Comparison of ENCODE assay signal across 8 cellular contexts in the genomic region with DNA sequence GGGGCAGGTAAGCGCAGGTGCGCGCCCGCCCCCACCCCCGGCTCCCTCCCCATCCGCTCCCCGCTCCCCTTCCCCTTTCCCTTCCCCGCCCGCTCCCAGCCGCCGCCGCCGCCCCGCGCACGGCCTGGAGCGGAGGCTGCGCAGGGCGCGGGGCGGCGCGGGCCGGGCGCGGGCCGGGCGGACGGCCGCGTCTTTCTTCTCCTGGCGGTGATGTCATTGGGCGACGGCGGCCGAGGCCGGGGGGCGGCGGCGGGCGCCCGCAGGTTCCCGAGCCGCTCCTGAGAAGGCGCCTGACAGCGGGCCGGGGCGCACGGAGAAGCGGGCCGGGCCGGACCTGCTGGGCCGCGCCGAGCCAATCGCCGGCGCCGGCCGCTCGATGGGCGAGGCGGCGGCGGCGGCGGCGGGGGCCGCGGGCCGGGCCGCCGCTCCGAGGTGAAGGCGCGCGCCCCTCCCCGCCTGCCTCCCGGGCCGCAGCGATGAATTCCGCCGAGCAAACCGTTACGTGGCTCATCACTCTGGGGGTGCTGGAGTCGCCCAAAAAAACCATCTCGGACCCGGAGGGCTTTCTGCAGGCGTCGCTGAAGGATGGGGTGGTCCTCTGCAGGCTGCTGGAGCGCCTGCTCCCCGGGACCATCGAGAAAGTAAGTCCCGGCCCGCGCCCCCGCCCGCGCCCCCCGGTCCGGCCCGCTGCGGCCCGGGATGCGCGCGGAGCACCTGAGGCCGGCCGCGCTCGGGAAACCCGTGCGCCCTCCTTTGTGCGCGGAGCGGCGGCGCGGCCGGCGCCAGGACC. TPM values are rescaled to one million over a fixed set of nuclear protein-coding genes. Genes with fewer than 3 reads are reported as not detected.
A peak's percentile ranks its signal among the peaks of the same experiment; 100 is the strongest.
DNase-seq lines count a peak whose midpoint lies in the region; ATAC-seq and TF ChIP-seq lines count a peak whose summit lies in the region.

A gene with protein sequence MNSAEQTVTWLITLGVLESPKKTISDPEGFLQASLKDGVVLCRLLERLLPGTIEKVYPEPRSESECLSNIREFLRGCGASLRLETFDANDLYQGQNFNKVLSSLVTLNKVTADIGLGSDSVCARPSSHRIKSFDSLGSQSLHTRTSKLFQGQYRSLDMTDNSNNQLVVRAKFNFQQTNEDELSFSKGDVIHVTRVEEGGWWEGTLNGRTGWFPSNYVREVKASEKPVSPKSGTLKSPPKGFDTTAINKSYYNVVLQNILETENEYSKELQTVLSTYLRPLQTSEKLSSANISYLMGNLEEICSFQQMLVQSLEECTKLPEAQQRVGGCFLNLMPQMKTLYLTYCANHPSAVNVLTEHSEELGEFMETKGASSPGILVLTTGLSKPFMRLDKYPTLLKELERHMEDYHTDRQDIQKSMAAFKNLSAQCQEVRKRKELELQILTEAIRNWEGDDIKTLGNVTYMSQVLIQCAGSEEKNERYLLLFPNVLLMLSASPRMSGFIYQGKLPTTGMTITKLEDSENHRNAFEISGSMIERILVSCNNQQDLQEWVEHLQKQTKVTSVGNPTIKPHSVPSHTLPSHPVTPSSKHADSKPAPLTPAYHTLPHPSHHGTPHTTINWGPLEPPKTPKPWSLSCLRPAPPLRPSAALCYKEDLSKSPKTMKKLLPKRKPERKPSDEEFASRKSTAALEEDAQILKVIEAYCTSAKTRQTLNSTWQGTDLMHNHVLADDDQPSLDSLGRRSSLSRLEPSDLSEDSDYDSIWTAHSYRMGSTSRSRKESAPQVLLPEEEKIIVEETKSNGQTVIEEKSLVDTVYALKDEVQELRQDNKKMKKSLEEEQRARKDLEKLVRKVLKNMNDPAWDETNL (plus strand): TSS at position 260 of the 790 bp plus-strand sequence. CDS start 217 bp downstream, at position 477.

- no peaks in the 10 kb centered on the region for H3K36me3 ChIP-seq in MM.1S (replicated peaks; ENCODE audit: insufficient read depth, low read length)
- no peaks in the 10 kb centered on the region for H3K36me3 ChIP-seq in brain microvascular endothelial cell (replicated peaks)
- H3K36me3 ChIP-seq in skeletal muscle tissue (ENCODE audit: control insufficient read depth in 3 of 3, insufficient read depth in 3 of 3, low read length in 3 of 3) = no peaks in the 10 kb centered on the region

- no peaks in the 10 kb centered on the region for H3K9me2 ChIP-seq in MM.1S (replicated peaks; ENCODE audit: insufficient read depth, low read length)

- H3K27ac ChIP-seq in MM.1S (ENCODE audit: low read length) (no peak within 1 kb of the TSS), brain microvascular endothelial cell (peak within 1 kb of the TSS; percentile 67), skeletal muscle tissue (ENCODE audit: low read depth, low read length) (peak within 1 kb of the TSS; percentile 85)

- no peaks in the 10 kb centered on the region for H3K79me2 ChIP-seq in MM.1S (ENCODE audit: low read length)

- H3K4me2 ChIP-seq in MM.1S (ENCODE audit: low read depth, low read length) = peak within 1 kb of the TSS; percentile 87

- peak within 1 kb of the TSS; percentile 49; the same call in 1 of the 2 replicates for H3K9ac ChIP-seq in MM.1S (ENCODE audit: low read length)
- H3K9ac ChIP-seq in skeletal muscle tissue (ENCODE audit: low read depth in 1 of 3, low read length in 3 of 3) = peak within 1 kb of the TSS; percentile 77 to 86 (median 82)

- TF ChIP-seq CTCF in MM.1S (IDR thresholded peaks at IDR 0.05; ENCODE audit: low read length) = no peak
- TF ChIP-seq CTCF in brain microvascular endothelial cell (IDR thresholded peaks at IDR 0.05; ENCODE audit: low read depth, low read length, missing control alignments) = no peak

- in situ Hi-C loops in brain microvascular endothelial cell (cut with HindIII; ENCODE audit: low pct_ligation_motif_present, low sequenced_read_pairs) = no loop called here

- H3K27me3 ChIP-seq in MM.1S (replicated peaks; ENCODE audit: insufficient read depth, low read length) (peaks cover 33% of the 10 kb centered on the region), brain microvascular endothelial cell (replicated peaks) (peaks cover 34% of the 10 kb centered on the region), skeletal muscle tissue (ENCODE audit: control insufficient read depth in 3 of 3, insufficient read depth in 3 of 3, low read length in 3 of 3) (peaks cover 2 to 9% (median 7%) of the 10 kb centered on the region in 3 donors)

- H2AFZ ChIP-seq in MM.1S (ENCODE audit: low read length) = peak within 1 kb of the TSS; percentile 94

- peak; percentile 37 to 45 for DNase-seq in NCI-H2081 (lab: John Stamatoyannopoulos, UW)
- DNase-seq in NCI-H2081 treated with DMSO at 0.1 percent for 48 hours (lab: John Stamatoyannopoulos, UW) = no peak
- no peak for DNase-seq in MM.1S
- DNase-seq in brain microvascular endothelial cell = no peak
- peak; percentile 80 for DNase-seq in iPS-NIHi11 (ENCODE audit: low spot score)
- no peak for DNase-seq in LoVo (ENCODE audit: low spot score)

- no peak for ATAC-seq in GM21367 (IDR thresholded peaks at IDR 0.05; ENCODE audit: unreplicated experiment)

- H3K9me3 ChIP-seq in MM.1S (replicated peaks; ENCODE audit: insufficient read depth, low read length) (no peaks in the 10 kb centered on the region), skeletal muscle tissue (ENCODE audit: control insufficient read depth in 3 of 3, low read length in 3 of 3) (no peaks in the 10 kb centered on the region)

- no peaks in the 10 kb centered on the region for H4K20me1 ChIP-seq in MM.1S (ENCODE audit: insufficient read depth, low read length)

- H3K4me3 ChIP-seq in MM.1S (ENCODE audit: low read length) (peak within 1 kb of the TSS; percentile 90), brain microvascular endothelial cell (ENCODE audit: low read depth, low read length) (peak within 1 kb of the TSS; percentile 61), skeletal muscle tissue (ENCODE audit: low read length in 3 of 3) (peak within 1 kb of the TSS; percentile 74 to 80 (median 78))

- H3F3A ChIP-seq in MM.1S (ENCODE audit: insufficient read depth, low read length) = no peaks in the 10 kb centered on the region

- H3K4me1 ChIP-seq in MM.1S (ENCODE audit: low read length) (no peaks in the 10 kb centered on the region), skeletal muscle tissue (ENCODE audit: control insufficient read depth in 3 of 3, insufficient read depth in 3 of 3, low read length in 3 of 3) (peaks cover 7 to 12% (median 10%) of the 10 kb centered on the region in 3 donors)

RNA-seq across cellular contexts. Expression of the gene that starts here (rescaled TPM):
- total RNA-seq in skeletal muscle tissue = 99.7 TPM

Comparison
In these comparisons a context has a peak if more than half of its experiments do, and no peak if none do; other contexts are left out.
1. DNase-seq: peak in NCI-H2081 (2 of 2) and iPS-NIHi11 (single experiment); none in NCI-H2081 treated with DMSO at 0.1 percent for 48 hours (single experiment), MM.1S (single experiment), brain microvascular endothelial cell (single experiment) and LoVo (single experiment).
2. Peak in every context shown above with its lines, with median percentiles within 50 percentile points of each other: H3K4me3 ChIP-seq.